Comparison of ENCODE assay signal across 7 cellular contexts in the genomic region with DNA sequence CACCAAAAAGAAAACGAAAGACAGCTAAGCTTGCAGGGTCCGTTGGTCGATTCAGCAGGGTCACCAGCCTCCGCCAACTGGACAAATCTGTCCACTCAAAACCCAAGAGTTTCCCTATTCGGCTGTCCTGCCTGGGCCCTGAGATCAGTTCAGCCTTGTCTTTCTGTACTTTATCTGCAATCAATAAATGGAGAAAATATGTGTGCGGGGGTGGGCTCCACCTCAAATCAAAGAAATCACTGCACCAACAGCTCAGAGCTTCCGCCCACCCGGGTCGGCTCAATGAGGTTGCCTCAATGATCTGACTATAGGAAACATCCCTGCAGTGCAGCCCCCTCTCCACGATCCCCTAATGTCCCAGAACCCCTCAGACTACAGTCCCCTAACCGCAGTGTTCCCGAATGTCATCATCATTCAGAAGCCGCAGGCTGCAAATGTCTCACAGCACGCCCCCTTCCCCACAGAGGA. TPM values are rescaled to one million over a fixed set of nuclear protein-coding genes. Genes with fewer than 3 reads are reported as not detected.
DNase-seq lines count a peak whose midpoint lies in the region; ATAC-seq, FAIRE-seq and TF ChIP-seq lines count a peak whose summit lies in the region.

No MANE protein-coding gene starts in this region.

- TF ChIP-seq CTCF in bronchial epithelial cell (IDR thresholded peaks at IDR 0.05; ENCODE audit: insufficient read depth, low read length, severe bottlenecking): no peak

- H3K36me3 ChIP-seq in HUES6 (ENCODE audit: control insufficient read depth, insufficient read depth, low read length) (peaks cover 30% of the 10 kb centered on the region), bronchial epithelial cell (ENCODE audit: control insufficient read depth, insufficient read depth, low read length) (peaks cover 4% of the 10 kb centered on the region), mucosa of stomach (ENCODE audit: control insufficient read depth, insufficient read depth, low read length) (peaks cover 8% of the 10 kb centered on the region)

- H3K4me1 ChIP-seq in HUES6 (ENCODE audit: control insufficient read depth, insufficient read depth, low read length) (peaks cover 3% of the 10 kb centered on the region; the same call in 1 of the 2 replicates), mucosa of stomach (ENCODE audit: control insufficient read depth, insufficient read depth, low read length) (peaks cover 8% of the 10 kb centered on the region)

- ATAC-seq in GM21390 (IDR thresholded peaks at IDR 0.05; ENCODE audit: unreplicated experiment): peak; percentile 10
- no peak for ATAC-seq in GM21526 (IDR thresholded peaks at IDR 0.05; ENCODE audit: low FRiP score, unreplicated experiment)

- H3K4me3 ChIP-seq in HUES6 (ENCODE audit: low read depth, low read length) (peak overlapping the region; percentile 90), bronchial epithelial cell (ENCODE audit: low read depth, low read length) (peak overlapping the region; percentile 68), mucosa of stomach (ENCODE audit: low read length) (peak overlapping the region; percentile 99)

- DNase-seq in bronchial epithelial cell (ENCODE audit: low read depth): no peak
- no peak for DNase-seq in NCI-H1436 treated with DMSO at 0.1 percent for 48 hours (lab: John Stamatoyannopoulos, UW)
- DNase-seq in OCI-M1 (lab: John Stamatoyannopoulos, UW): no peak

- H3K27ac ChIP-seq in HUES6 (ENCODE audit: low read depth, low read length): peak overlapping the region; percentile 5; the same call in 1 of the 2 replicates

- H3K9ac ChIP-seq in HUES6 (ENCODE audit: low read length) (peak overlapping the region; percentile 82), mucosa of stomach (ENCODE audit: low read length) (peak overlapping the region; percentile 91)

- no peak for FAIRE-seq in bronchial epithelial cell (lab: Jason Lieb, UNC)

- H3K9me3 ChIP-seq in HUES6 (ENCODE audit: control insufficient read depth, insufficient read depth, low read depth, low read length): no peaks in the 10 kb centered on the region
- no peaks in the 10 kb centered on the region for H3K9me3 ChIP-seq in mucosa of stomach (ENCODE audit: control insufficient read depth, low read length)

- H3K27me3 ChIP-seq in HUES6 (ENCODE audit: control insufficient read depth, insufficient read depth, low read length) (no peaks in the 10 kb centered on the region), bronchial epithelial cell (ENCODE audit: control insufficient read depth, insufficient read depth, low read length) (no peaks in the 10 kb centered on the region), mucosa of stomach (ENCODE audit: control insufficient read depth, insufficient read depth, low read length) (no peaks in the 10 kb centered on the region)

RNA-seq across cellular contexts. Expression of a gene that starts 0.4 kb away (rescaled TPM):
- 27.9 and 33.0 TPM in 2 replicates for total RNA-seq in bronchial epithelial cell

RNA-seq across cellular contexts. Expression of a gene that starts 16.5 kb away (rescaled TPM):
- total RNA-seq in bronchial epithelial cell: 41.3 and 67.6 TPM in 2 replicates

RNA-seq across cellular contexts. Expression of a gene that starts 21.9 kb away (rescaled TPM):
- total RNA-seq in bronchial epithelial cell: 81.9 and 103 TPM in 2 replicates

RNA-seq across cellular contexts. Expression of a gene that starts 23.4 kb away (rescaled TPM):
- total RNA-seq in bronchial epithelial cell: 4.5 and 5.5 TPM in 2 replicates

RNA-seq across cellular contexts. Expression of a gene that starts 34.7 kb away (rescaled TPM):
- 240 and 318 TPM in 2 replicates for total RNA-seq in bronchial epithelial cell
